Comparison of ENCODE assay signal across 8 cellular contexts in genomic region chr17:38852771-38853291, GRCh38. TPM values are rescaled to one million over a fixed set of nuclear protein-coding genes. Genes with fewer than 3 reads are reported as not detected.
A peak's percentile ranks its signal among the peaks of the same experiment; 100 is the strongest.
DNase-seq lines count a peak whose midpoint lies in the region; ATAC-seq and TF ChIP-seq lines count a peak whose summit lies in the region.

No MANE protein-coding gene starts in this region.

- peaks cover 66% of the 10 kb centered on the region for H3K36me3 Mint-ChIP-seq in Calu3 (ENCODE audit: insufficient read depth, unreplicated experiment)

- peak overlapping the region; percentile 93 for H3K4me3 Mint-ChIP-seq in Calu3 (ENCODE audit: low read depth, unreplicated experiment)

- H3K27ac ChIP-seq in caudate nucleus (ENCODE audit: low read depth, low read length) (peak overlapping the region; percentile 77), urinary bladder (ENCODE audit: low read depth) (peak overlapping the region; percentile 45)

- H3K4me1 ChIP-seq in urinary bladder (ENCODE audit: insufficient read depth) = no peaks in the 10 kb centered on the region

- peaks cover 57% of the 10 kb centered on the region for H3K4me1 Mint-ChIP-seq in Calu3 (ENCODE audit: low read depth, unreplicated experiment)

- BruUV-seq in Calu3 (replicated peaks; lab: Mats Ljungman, UMichigan) = no TSS peak

- H3K4me3 ChIP-seq in NB4 (ENCODE audit: low read depth, low read length) (peak overlapping the region; percentile 100), urinary bladder (ENCODE audit: low read depth, low read length) (peak overlapping the region; percentile 41)

- no peaks in the 10 kb centered on the region for H3K27me3 Mint-ChIP-seq in Calu3 (ENCODE audit: unreplicated experiment)

- peak overlapping the region; percentile 100 for H3K27ac Mint-ChIP-seq in Calu3 (ENCODE audit: unreplicated experiment)

- TF ChIP-seq POLR2A in NB4 (IDR thresholded peaks at IDR 0.05; ENCODE audit: extremely low read depth, insufficient read length) = no peak

- DNase-seq in Calu3 (no peak), NB4 (ENCODE audit: low read depth) (peak; percentile 47), caudate nucleus (lab: John Stamatoyannopoulos, UW) (no peak), lung microvascular endothelial cell (ENCODE audit: low read depth in 2 of 2) (peak; percentile 76 to 84), DMS79 (lab: John Stamatoyannopoulos, UW) (no peak)

- CTCF ChIA-PET in Calu3 (lab: Charles Lee) = interaction anchor here (0.5 to 2.6 kb wide), 8 partner anchors 11 to 1272 kb away, joined by 4 to 27 read pairs (median 5); partner anchors contain the start of genes CWC25 and LASP1

- TF ChIP-seq CTCF in Calu3 (IDR thresholded peaks at IDR 0.05; ENCODE audit: unreplicated experiment) (no peak), NB4 (IDR thresholded peaks at IDR 0.05; ENCODE audit: low read depth, low read length) (no peak)

- intact Hi-C loops in Calu3 (cut with micrococcal nuclease; ENCODE audit: unreplicated experiment) = loop anchor here (2.0 to 10.0 kb wide), 2 partner anchors 16 to 178 kb away; partner anchors contain the start of gene EPOP

- H3K36me3 ChIP-seq in urinary bladder (ENCODE audit: insufficient read depth) = peaks cover 3% of the 10 kb centered on the region

- no peak for ATAC-seq in GM21447 (IDR thresholded peaks at IDR 0.05; ENCODE audit: unreplicated experiment)
- ATAC-seq in GM21825 (IDR thresholded peaks at IDR 0.05; ENCODE audit: unreplicated experiment) = no peak

- no peaks in the 10 kb centered on the region for H3K9me3 Mint-ChIP-seq in Calu3 (ENCODE audit: low read depth, unreplicated experiment)

- 1% methylated on average over 19 of the region's 19 CpGs for WGBS in urinary bladder

RNA-seq across cellular contexts. Expression of gene RPL23, which starts 0.7 kb away (rescaled TPM):
- total RNA-seq in Calu3 (2022) (3,443 and 3,829 TPM in 2 replicates), lung microvascular endothelial cell (1,108 and 1,906 TPM in 2 replicates), urinary bladder (2,179 TPM)
- 2,357 TPM for polyA plus RNA-seq in urinary bladder

RNA-seq across cellular contexts. Expression of gene LASP1, which starts 17.0 kb away (rescaled TPM):
- 479 and 558 TPM in 2 replicates for total RNA-seq in Calu3 (2022)
- total RNA-seq in lung microvascular endothelial cell = 50.8 and 60.4 TPM in 2 replicates
- total RNA-seq in urinary bladder = 69.4 TPM
- polyA plus RNA-seq in urinary bladder = 50.3 TPM

RNA-seq across cellular contexts. Expression of gene CWC25, which starts 27.7 kb away (rescaled TPM):
- 77.8 and 78.9 TPM in 2 replicates for total RNA-seq in Calu3 (2022)
- total RNA-seq in lung microvascular endothelial cell = 6.1 and 7.5 TPM in 2 replicates
- 11.8 TPM for total RNA-seq in urinary bladder
- polyA plus RNA-seq in urinary bladder = 18.9 TPM

RNA-seq across cellular contexts. Expression of gene PIP4K2B, which starts 53.5 kb away (rescaled TPM):
- 101 and 120 TPM in 2 replicates for total RNA-seq in Calu3 (2022)
- total RNA-seq in lung microvascular endothelial cell = 23.1 and 36.7 TPM in 2 replicates
- total RNA-seq in urinary bladder = 47.0 TPM
- 35.8 TPM for polyA plus RNA-seq in urinary bladder

Comparison
In these comparisons a context has a peak if more than half of its experiments do, and no peak if none do; other contexts are left out.
1. DNase-seq: peak in NB4 (single experiment) and lung microvascular endothelial cell (2 of 2); none in Calu3 (single experiment), caudate nucleus (0 of 61) and DMS79 (single experiment).